In the genomic region with DNA sequence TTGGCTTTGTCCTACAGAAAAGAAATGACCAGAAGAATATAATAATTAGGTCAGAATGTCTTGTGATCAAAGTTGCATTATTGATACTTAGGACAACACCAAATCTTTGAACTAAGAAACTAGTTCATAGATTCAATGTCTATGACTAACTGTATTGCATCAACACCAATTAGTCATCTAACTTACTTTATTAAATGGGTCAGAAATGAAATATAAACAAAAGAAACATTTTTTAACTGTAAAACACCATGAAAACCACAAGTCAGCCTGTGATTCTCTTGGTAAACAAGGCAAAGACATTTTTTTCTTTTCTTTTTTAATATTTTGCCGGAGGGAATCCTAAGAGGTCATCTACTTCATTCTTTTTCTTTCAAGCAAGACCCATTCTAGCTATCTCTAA, we compare ENCODE assay signal across 15 cellular contexts.
"Had no signal": no experiment of that assay in that cellular context is flagged by ENCODE, and none has a peak within 500 bp of the region (broad histone marks: within the 10 kb centered on the region; RNA-seq: fewer than 3 reads in every experiment).

No MANE protein-coding gene starts in this region.

- ATAC-seq: gastroesophageal sphincter, left lung, upper lobe of right lung had no signal

- H3K9me3 Mint-ChIP-seq: activated naive CD4-positive, alpha-beta T cell treated with anti-CD3 and anti-CD28 coated beads, Interleukin-2, amount 50 U/mL, for 24 hours had no signal

- H3K4me1 Mint-ChIP-seq: activated naive CD4-positive, alpha-beta T cell treated with anti-CD3 and anti-CD28 coated beads, Interleukin-2, amount 50 U/mL, for 24 hours; memory B cell; nephron had no signal

- H3K4me3 ChIP-seq: gastroesophageal sphincter, left lung, testis, upper lobe of right lung had no signal

- DNase-seq: activated CD4-positive, alpha-beta T cell treated with anti-CD3 and anti-CD28 coated beads, Interleukin-2, amount 50 U/mL, for 1 hour; activated effector memory CD4-positive, alpha-beta T cell treated with Interleukin-2 at 50 U/mL for 16 hours; activated T-cell treated with anti-CD3 and anti-CD28 coated beads, Interleukin-2, amount 50 U/mL, for 1 hour; amygdala; brain microvascular endothelial cell; left lung; stimulated activated CD4-positive, alpha-beta T cell treated with anti-CD3 and anti-CD28 coated beads, Interleukin-15, amount 100 ng/mL, for 24 hours; stimulated activated CD4-positive, alpha-beta T cell treated with anti-CD3 and anti-CD28 coated beads, Interleukin-4, amount 100 ng/mL, for 24 hours; testis; upper lobe of right lung had no signal

- H3K27ac Mint-ChIP-seq: activated naive CD4-positive, alpha-beta T cell treated with anti-CD3 and anti-CD28 coated beads, Interleukin-2, amount 50 U/mL, for 24 hours; memory B cell; nephron; stimulated activated naive CD8-positive, alpha-beta T cell treated with anti-CD3 and anti-CD28 coated beads, Interleukin-15, Interleukin-2, amounts not matched to agents 100 ng/mL and 50 ng/mL, for 24 hours had no signal

- H3K36me3 Mint-ChIP-seq: activated naive CD4-positive, alpha-beta T cell treated with anti-CD3 and anti-CD28 coated beads, Interleukin-2, amount 50 U/mL, for 24 hours; memory B cell had no signal

- H3K27me3 Mint-ChIP-seq: activated naive CD4-positive, alpha-beta T cell treated with anti-CD3 and anti-CD28 coated beads, Interleukin-2, amount 50 U/mL, for 24 hours; memory B cell had no signal

- H3K4me3 Mint-ChIP-seq: activated naive CD4-positive, alpha-beta T cell treated with anti-CD3 and anti-CD28 coated beads, Interleukin-2, amount 50 U/mL, for 24 hours; memory B cell; nephron; stimulated activated naive CD8-positive, alpha-beta T cell treated with anti-CD3 and anti-CD28 coated beads, Interleukin-15, Interleukin-2, amounts not matched to agents 100 ng/mL and 50 ng/mL, for 24 hours had no signal
